Comparison of ENCODE assay signal across 17 cellular contexts in the genomic region with DNA sequence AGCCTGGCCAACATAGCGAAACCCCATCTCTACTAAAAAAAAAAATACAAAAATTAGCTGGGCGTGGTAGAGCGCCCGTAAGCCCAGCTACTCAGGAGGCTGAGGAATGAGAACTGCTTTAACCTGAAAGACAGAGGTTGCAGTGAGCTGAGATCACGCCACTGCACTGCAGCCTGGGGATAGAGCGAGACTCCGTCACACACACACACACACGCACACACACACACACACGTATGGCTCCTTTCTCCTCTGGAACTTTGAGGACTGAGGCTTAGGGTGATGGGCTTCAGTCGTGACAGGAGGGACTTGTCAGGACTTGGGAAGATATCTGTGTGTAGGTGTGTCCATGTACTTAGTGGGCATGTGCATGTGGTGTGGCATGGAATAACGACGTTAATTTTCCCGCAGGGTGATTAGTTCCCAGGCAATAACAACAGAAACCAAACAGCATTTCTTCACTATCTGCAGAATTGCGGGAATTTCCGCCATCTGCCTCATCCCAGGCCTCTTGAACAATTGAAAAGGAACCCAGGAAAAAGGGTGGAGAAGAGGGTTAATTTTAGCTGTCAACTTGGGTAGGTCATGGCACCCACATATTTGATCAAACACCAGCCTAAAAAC. TPM values are rescaled to one million over a fixed set of nuclear protein-coding genes. Genes with fewer than 3 reads are reported as not detected.
A peak's percentile ranks its signal among the peaks of the same experiment; 100 is the strongest.
DNase-seq lines count a peak whose midpoint lies in the region; ATAC-seq, FAIRE-seq and TF ChIP-seq lines count a peak whose summit lies in the region.
"Had no signal": no experiment of that assay in that cellular context is flagged by ENCODE, and none has a peak within 500 bp of the region (broad histone marks: within the 10 kb centered on the region; RNA-seq: fewer than 3 reads in every experiment).

No MANE protein-coding gene starts in this region.

- peak; percentile 7 for ATAC-seq in esophagus mucosa
- no peak for ATAC-seq in activated naive CD8-positive, alpha-beta T cell treated with anti-CD3 and anti-CD28 coated beads, Interleukin-2, amount 50 U/mL, for 24 hours
- ATAC-seq in GM18868 (IDR thresholded peaks at IDR 0.05; ENCODE audit: unreplicated experiment): no peak
- ATAC-seq: A549, GM12878 had no signal

- H3K9me3 Mint-ChIP-seq in mesothelial cell of epicardium (no peaks in the 10 kb centered on the region), type B pancreatic cell (peaks cover 5% of the 10 kb centered on the region)
- H3K9me3 Mint-ChIP-seq in activated naive CD8-positive, alpha-beta T cell treated with anti-CD3 and anti-CD28 coated beads, Interleukin-2, amount 50 U/mL, for 24 hours: no peaks in the 10 kb centered on the region
- H3K9me3 Mint-ChIP-seq: CD4-positive, alpha-beta T cell had no signal

- H3K27me3 Mint-ChIP-seq in mesothelial cell of epicardium (ENCODE audit: low read depth) (peaks cover 16% of the 10 kb centered on the region), type B pancreatic cell (peaks cover 8% of the 10 kb centered on the region)
- peaks cover 1% of the 10 kb centered on the region for H3K27me3 Mint-ChIP-seq in activated naive CD8-positive, alpha-beta T cell treated with anti-CD3 and anti-CD28 coated beads, Interleukin-2, amount 50 U/mL, for 24 hours

- FAIRE-seq in HTR-8/SVneo (lab: Jason Lieb, UNC): peak; percentile 59
- FAIRE-seq: A549, GM12878 had no signal

- no peak for TF ChIP-seq CTCF in mesothelial cell of epicardium (IDR thresholded peaks at IDR 0.05; ENCODE audit: unreplicated experiment)
- TF ChIP-seq CTCF in type B pancreatic cell (conservative IDR thresholded peaks at IDR 0.05): no peak

- H3K4me1 Mint-ChIP-seq in mesothelial cell of epicardium: peaks cover 26% of the 10 kb centered on the region
- peaks cover 16% of the 10 kb centered on the region for H3K4me1 Mint-ChIP-seq in type B pancreatic cell (ENCODE audit: unreplicated experiment)
- H3K4me1 Mint-ChIP-seq in activated naive CD8-positive, alpha-beta T cell treated with anti-CD3 and anti-CD28 coated beads, Interleukin-2, amount 50 U/mL, for 24 hours: no peaks in the 10 kb centered on the region

- no peaks in the 10 kb centered on the region for H3K36me3 Mint-ChIP-seq in mesothelial cell of epicardium
- no peaks in the 10 kb centered on the region for H3K36me3 Mint-ChIP-seq in type B pancreatic cell
- peaks cover 1% of the 10 kb centered on the region for H3K36me3 Mint-ChIP-seq in activated naive CD8-positive, alpha-beta T cell treated with anti-CD3 and anti-CD28 coated beads, Interleukin-2, amount 50 U/mL, for 24 hours (ENCODE audit: low read depth)

- H3K4me3 Mint-ChIP-seq in mesothelial cell of epicardium (no peak overlapping the region), type B pancreatic cell (peak overlapping the region; percentile 74)
- H3K4me3 Mint-ChIP-seq in activated naive CD8-positive, alpha-beta T cell treated with anti-CD3 and anti-CD28 coated beads, Interleukin-2, amount 50 U/mL, for 24 hours: no peak overlapping the region
- H3K4me3 Mint-ChIP-seq: CD4-positive, alpha-beta T cell had no signal

- H3K27ac Mint-ChIP-seq in mesothelial cell of epicardium: peak overlapping the region; percentile 86
- H3K27ac Mint-ChIP-seq in type B pancreatic cell: peak overlapping the region; percentile 97
- H3K27ac Mint-ChIP-seq in activated naive CD8-positive, alpha-beta T cell treated with anti-CD3 and anti-CD28 coated beads, Interleukin-2, amount 50 U/mL, for 24 hours: no peak overlapping the region
- H3K27ac Mint-ChIP-seq: CD4-positive, alpha-beta T cell had no signal

- no peak for DNase-seq in HTR-8/SVneo (ENCODE audit: insufficient read length, low spot score)
- no peak for DNase-seq in mesothelial cell of epicardium (ENCODE audit: low spot score in 2 of 2, unreplicated experiment in 2 of 2)
- no peak for DNase-seq in type B pancreatic cell (ENCODE audit: extremely low spot score, unreplicated experiment)
- no peak for DNase-seq in activated naive CD8-positive, alpha-beta T cell treated with anti-CD3 and anti-CD28 coated beads, Interleukin-2, amount 50 U/mL, for 24 hours
- DNase-seq in iPS-NIHi7 (ENCODE audit: extremely low spot score): no peak
- DNase-seq: CD4-positive, alpha-beta T cell; EL; NCI-H1417; NCI-H187; NCI-H2227 treated with DMSO at 0.1 percent for 48 hours; NCI-H510A treated with DMSO at 0.1 percent for 48 hours; NCI-H774; Right ventricle myocardium superior had no signal

RNA-seq across cellular contexts. Expression of a gene that starts 47.7 kb away (rescaled TPM):
- 17.6 TPM for total RNA-seq in esophagus mucosa
- 13.8 to 16.7 TPM (median 14.8 TPM) in 3 replicates for total RNA-seq in mesothelial cell of epicardium
- total RNA-seq in type B pancreatic cell (ENCODE audit: low replicate concordance): 20.5 and 23.6 TPM in 2 replicates

RNA-seq across cellular contexts. Expression of a gene that starts 47.8 kb away (rescaled TPM):
- total RNA-seq in esophagus mucosa (22.7 TPM), mesothelial cell of epicardium (45.4 to 48.3 TPM (median 47.3 TPM) in 3 replicates), type B pancreatic cell (ENCODE audit: low replicate concordance) (35.9 and 45.4 TPM in 2 replicates)
